In genomic region chr1:71330991-71331390, GRCh38 we compare ENCODE assay signal across 3 cellular contexts.
"Had no signal": no experiment of that assay in that cellular context is flagged by ENCODE, and none has a peak within 500 bp of the region (broad histone marks: within the 10 kb centered on the region; RNA-seq: fewer than 3 reads in every experiment).

No MANE protein-coding gene starts in this region.

- DNase-seq: GDM1, GF-D8 had no signal

- H3K4me3 ChIP-seq: GM12878 had no signal

- ATAC-seq: GM12878 had no signal
